ENCODE assay signal across 1 cellular context in the genomic region with DNA sequence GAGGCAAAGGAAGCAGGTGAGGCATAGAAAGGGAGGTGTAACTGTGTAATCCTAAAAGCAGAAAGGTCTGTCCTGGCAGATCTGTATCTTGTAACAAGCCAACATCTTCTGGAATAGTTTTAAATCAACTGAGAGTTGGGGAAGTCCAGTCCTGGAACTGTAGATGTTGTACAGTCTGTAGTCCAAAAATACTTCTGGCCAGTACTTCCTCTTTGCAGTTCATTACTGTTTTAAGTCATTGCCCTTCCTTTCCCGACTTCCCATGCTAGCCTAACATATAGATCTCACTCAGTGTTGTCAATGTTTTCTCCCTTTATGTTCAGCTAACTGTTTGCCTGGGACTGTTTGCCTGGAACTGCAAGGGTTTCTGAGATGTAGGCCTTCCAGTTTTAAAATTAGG.
TF ChIP-seq lines count a peak whose summit lies in the region.

No MANE protein-coding gene starts in this region.

TF ChIP-seq in WTC11, 78 proteins besides CTCF, POLR2A, EP300 and RAD21 (continued from another document):
- TF ChIP-seq SP1 (CRISPR knock-in tag; conservative IDR thresholded peaks at IDR 0.05) = no peak
- TF ChIP-seq ELF4 (CRISPR knock-in tag; IDR thresholded peaks at IDR 0.05; ENCODE audit: low read depth) = no peak
- TF ChIP-seq PREB (CRISPR knock-in tag; IDR thresholded peaks at IDR 0.05; ENCODE audit: borderline replicate concordance) = no peak
- TF ChIP-seq, protein P1, sequence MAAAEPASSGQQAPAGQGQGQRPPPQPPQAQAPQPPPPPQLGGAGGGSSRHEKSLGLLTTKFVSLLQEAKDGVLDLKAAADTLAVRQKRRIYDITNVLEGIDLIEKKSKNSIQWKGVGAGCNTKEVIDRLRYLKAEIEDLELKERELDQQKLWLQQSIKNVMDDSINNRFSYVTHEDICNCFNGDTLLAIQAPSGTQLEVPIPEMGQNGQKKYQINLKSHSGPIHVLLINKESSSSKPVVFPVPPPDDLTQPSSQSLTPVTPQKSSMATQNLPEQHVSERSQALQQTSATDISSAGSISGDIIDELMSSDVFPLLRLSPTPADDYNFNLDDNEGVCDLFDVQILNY (CRISPR knock-in tag; IDR thresholded peaks at IDR 0.05) = no peak
- no peak for TF ChIP-seq FOXK1 (CRISPR knock-in tag; IDR thresholded peaks at IDR 0.05)
- no peak for TF ChIP-seq TEAD4 (CRISPR knock-in tag; IDR thresholded peaks at IDR 0.05)
- TF ChIP-seq, protein P2, sequence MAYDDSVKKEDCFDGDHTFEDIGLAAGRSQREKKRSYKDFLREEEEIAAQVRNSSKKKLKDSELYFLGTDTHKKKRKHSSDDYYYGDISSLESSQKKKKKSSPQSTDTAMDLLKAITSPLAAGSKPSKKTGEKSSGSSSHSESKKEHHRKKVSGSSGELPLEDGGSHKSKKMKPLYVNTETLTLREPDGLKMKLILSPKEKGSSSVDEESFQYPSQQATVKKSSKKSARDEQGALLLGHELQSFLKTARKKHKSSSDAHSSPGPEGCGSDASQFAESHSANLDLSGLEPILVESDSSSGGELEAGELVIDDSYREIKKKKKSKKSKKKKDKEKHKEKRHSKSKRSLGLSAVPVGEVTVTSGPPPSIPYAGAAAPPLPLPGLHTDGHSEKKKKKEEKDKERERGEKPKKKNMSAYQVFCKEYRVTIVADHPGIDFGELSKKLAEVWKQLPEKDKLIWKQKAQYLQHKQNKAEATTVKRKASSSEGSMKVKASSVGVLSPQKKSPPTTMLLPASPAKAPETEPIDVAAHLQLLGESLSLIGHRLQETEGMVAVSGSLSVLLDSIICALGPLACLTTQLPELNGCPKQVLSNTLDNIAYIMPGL (CRISPR knock-in tag; IDR thresholded peaks at IDR 0.05) = no peak
- TF ChIP-seq GABPB1 (CRISPR knock-in tag; IDR thresholded peaks at IDR 0.05) = no peak
- no peak for TF ChIP-seq JUN (CRISPR knock-in tag; IDR thresholded peaks at IDR 0.05)
- TF ChIP-seq, protein P3, sequence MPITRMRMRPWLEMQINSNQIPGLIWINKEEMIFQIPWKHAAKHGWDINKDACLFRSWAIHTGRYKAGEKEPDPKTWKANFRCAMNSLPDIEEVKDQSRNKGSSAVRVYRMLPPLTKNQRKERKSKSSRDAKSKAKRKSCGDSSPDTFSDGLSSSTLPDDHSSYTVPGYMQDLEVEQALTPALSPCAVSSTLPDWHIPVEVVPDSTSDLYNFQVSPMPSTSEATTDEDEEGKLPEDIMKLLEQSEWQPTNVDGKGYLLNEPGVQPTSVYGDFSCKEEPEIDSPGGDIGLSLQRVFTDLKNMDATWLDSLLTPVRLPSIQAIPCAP (CRISPR knock-in tag; IDR thresholded peaks at IDR 0.05) = no peak
